Comparison of ENCODE assay signal across 33 cellular contexts in genomic region chr2:56803596-56803995, GRCh38.
"Had no signal": no experiment of that assay in that cellular context is flagged by ENCODE, and none has a peak within 500 bp of the region (broad histone marks: within the 10 kb centered on the region; RNA-seq: fewer than 3 reads in every experiment).

No MANE protein-coding gene starts in this region.

- H3K27me3 Mint-ChIP-seq: activated naive CD4-positive, alpha-beta T cell treated with anti-CD3 and anti-CD28 coated beads, Interleukin-2, amount 10 ng/mL, durations not matched to agents 7 days and 5 days; activated naive CD4-positive, alpha-beta T cell treated with anti-CD3 and anti-CD28 coated beads, Interleukin-2, amount 50 U/mL, for 24 hours; activated naive CD8-positive, alpha-beta T cell; activated naive CD8-positive, alpha-beta T cell treated with anti-CD3 and anti-CD28 coated beads for 36 hours; activated naive CD8-positive, alpha-beta T cell treated with anti-CD3 and anti-CD28 coated beads, Interleukin-2, amount 10 ng/mL, durations not matched to agents 7 days and 5 days; activated naive CD8-positive, alpha-beta T cell treated with anti-CD3 and anti-CD28 coated beads, Interleukin-2, amount 50 U/mL, for 24 hours; activated T-cell treated with anti-CD3 and anti-CD28 coated beads, Interleukin-2, amount 50 U/mL, for 24 hours; activated T-helper 17 cell treated with anti-CD3 and anti-CD28 coated beads, Interleukin-2, amount 50 U/mL, for 72 hours; central memory CD8-positive, alpha-beta T cell had no signal

- H3K27ac Mint-ChIP-seq: activated naive CD4-positive, alpha-beta T cell treated with anti-CD3 and anti-CD28 coated beads for 36 hours; activated naive CD4-positive, alpha-beta T cell treated with anti-CD3 and anti-CD28 coated beads, Interleukin-2, amount 10 ng/mL, durations not matched to agents 7 days and 5 days; activated naive CD4-positive, alpha-beta T cell treated with anti-CD3 and anti-CD28 coated beads, Interleukin-2, amount 50 U/mL, for 24 hours; activated naive CD4-positive, alpha-beta T cell treated with anti-CD3 and anti-CD28 coated beads, Interleukin-2, amount 50 U/mL, for 72 hours; activated naive CD8-positive, alpha-beta T cell; activated naive CD8-positive, alpha-beta T cell treated with anti-CD3 and anti-CD28 coated beads for 36 hours; activated naive CD8-positive, alpha-beta T cell treated with anti-CD3 and anti-CD28 coated beads, Interleukin-2, amount 10 ng/mL, durations not matched to agents 7 days and 5 days; activated naive CD8-positive, alpha-beta T cell treated with anti-CD3 and anti-CD28 coated beads, Interleukin-2, amount 50 U/mL, for 24 hours; activated T-cell treated with anti-CD3 and anti-CD28 coated beads, Interleukin-2, amount 50 U/mL, for 24 hours; activated T-cell treated with anti-CD3 and anti-CD28 coated beads, Interleukin-2, amount 50 U/mL, for 72 hours; activated T-helper 1 cell treated with anti-CD3 and anti-CD28 coated beads, Interleukin-12 subunit alpha, Interleukin-12 subunit beta, Interleukin-2, Interleukin-4 antibody, amounts not matched to agents 30 ng/mL and 10 ng/mL and 1 ng/mL, durations not matched to agents 14 hours and 24 hours and 36 hours; activated T-helper 17 cell treated with anti-CD3 and anti-CD28 coated beads, Interleukin-2, amount 50 U/mL, for 72 hours; activated T-helper 2 cell treated with anti-CD3 and anti-CD28 coated beads, Interferon-gamma antibody, Interleukin-2, Interleukin-4, amounts not matched to agents 10 μg/mL and 5 μg/mL and 100 μg/mL, durations not matched to agents 14 hours and 24 hours and 36 hours; brain had no signal

- H3K4me1 Mint-ChIP-seq: activated naive CD4-positive, alpha-beta T cell treated with anti-CD3 and anti-CD28 coated beads, Interleukin-2, amount 10 ng/mL, durations not matched to agents 7 days and 5 days; activated naive CD4-positive, alpha-beta T cell treated with anti-CD3 and anti-CD28 coated beads, Interleukin-2, amount 50 U/mL, for 24 hours; activated naive CD8-positive, alpha-beta T cell treated with anti-CD3 and anti-CD28 coated beads for 36 hours; activated naive CD8-positive, alpha-beta T cell treated with anti-CD3 and anti-CD28 coated beads, Interleukin-2, amount 10 ng/mL, durations not matched to agents 7 days and 5 days; activated naive CD8-positive, alpha-beta T cell treated with anti-CD3 and anti-CD28 coated beads, Interleukin-2, amount 50 U/mL, for 24 hours; activated T-helper 17 cell treated with anti-CD3 and anti-CD28 coated beads, Interleukin-2, amount 50 U/mL, for 72 hours; brain; central memory CD8-positive, alpha-beta T cell had no signal

- H3K9me3 Mint-ChIP-seq: activated naive CD4-positive, alpha-beta T cell treated with anti-CD3 and anti-CD28 coated beads, Interleukin-2, amount 50 U/mL, for 24 hours; brain had no signal

- ATAC-seq: activated naive CD4-positive, alpha-beta T cell treated with anti-CD3 and anti-CD28 coated beads, Interleukin-2, amount 50 U/mL, for 72 hours; activated naive CD8-positive, alpha-beta T cell treated with anti-CD3 and anti-CD28 coated beads, Interleukin-2, amount 50 U/mL, for 24 hours; activated T-cell treated with anti-CD3 and anti-CD28 coated beads, Interleukin-2, amount 50 U/mL, for 4 hours; activated T-cell treated with anti-CD3 and anti-CD28 coated beads, Interleukin-2, amount 50 U/mL, for 72 hours; activated T-helper 17 cell treated with anti-CD3 and anti-CD28 coated beads, Interleukin-2, amount 50 U/mL, for 72 hours; body of pancreas had no signal

- DNase-seq: activated effector memory CD4-positive, alpha-beta T cell treated with anti-CD3 and anti-CD28 coated beads, Interleukin-2, amount 50 U/mL, for 16 hours; activated effector memory CD4-positive, alpha-beta T cell treated with Interleukin-2 at 50 U/mL for 16 hours; activated gamma-delta T cell; activated gamma-delta T cell treated with Interleukin-2 at 50 U/mL for 16 hours; activated naive CD4-positive, alpha-beta T cell; activated naive CD4-positive, alpha-beta T cell treated with anti-CD3 and anti-CD28 coated beads for 36 hours; activated naive CD4-positive, alpha-beta T cell treated with anti-CD3 and anti-CD28 coated beads, Interleukin-2, amount 10 ng/mL, durations not matched to agents 7 days and 5 days; activated naive CD4-positive, alpha-beta T cell treated with Interleukin-2 at 50 U/mL for 16 hours; activated naive CD8-positive, alpha-beta T cell treated with anti-CD3 and anti-CD28 coated beads for 36 hours; activated naive CD8-positive, alpha-beta T cell treated with anti-CD3 and anti-CD28 coated beads, Interleukin-2, amount 10 ng/mL, durations not matched to agents 7 days and 5 days; activated naive CD8-positive, alpha-beta T cell treated with anti-CD3 and anti-CD28 coated beads, Interleukin-2, amount 50 U/mL, for 24 hours; activated T-cell treated with anti-CD3 and anti-CD28 coated beads for 4 hours; activated T-cell treated with anti-CD3 and anti-CD28 coated beads, Interleukin-2, amount 50 U/mL, for 1 hour; activated T-cell treated with anti-CD3 and anti-CD28 coated beads, Interleukin-2, amount 50 U/mL, for 24 hours; activated T-cell treated with anti-CD3 and anti-CD28 coated beads, Interleukin-2, amount 50 U/mL, for 4 hours; activated T-cell treated with anti-CD3 and anti-CD28 coated beads, Interleukin-2, amount 50 U/mL, for 48 hours; activated T-cell treated with anti-CD3 and anti-CD28 coated beads, Interleukin-2, amount 50 U/mL, for 72 hours; adrenal gland; amniotic stem cell; anterior cingulate cortex; aorta; body of pancreas; brain microvascular endothelial cell; central memory CD4-positive, alpha-beta T cell; cerebellar nuclear complex had no signal

- H3K36me3 Mint-ChIP-seq: activated naive CD4-positive, alpha-beta T cell treated with anti-CD3 and anti-CD28 coated beads, Interleukin-2, amount 10 ng/mL, durations not matched to agents 7 days and 5 days; activated naive CD4-positive, alpha-beta T cell treated with anti-CD3 and anti-CD28 coated beads, Interleukin-2, amount 50 U/mL, for 24 hours; activated naive CD4-positive, alpha-beta T cell treated with anti-CD3 and anti-CD28 coated beads, Interleukin-2, amount 50 U/mL, for 72 hours; activated naive CD8-positive, alpha-beta T cell; activated naive CD8-positive, alpha-beta T cell treated with anti-CD3 and anti-CD28 coated beads for 36 hours; activated naive CD8-positive, alpha-beta T cell treated with anti-CD3 and anti-CD28 coated beads, Interleukin-2, amount 10 ng/mL, durations not matched to agents 7 days and 5 days; brain had no signal

- H3K4me3 Mint-ChIP-seq: activated naive CD4-positive, alpha-beta T cell treated with anti-CD3 and anti-CD28 coated beads for 36 hours; activated naive CD4-positive, alpha-beta T cell treated with anti-CD3 and anti-CD28 coated beads, Interleukin-2, amount 10 ng/mL, durations not matched to agents 7 days and 5 days; activated naive CD4-positive, alpha-beta T cell treated with anti-CD3 and anti-CD28 coated beads, Interleukin-2, amount 50 U/mL, for 24 hours; activated naive CD8-positive, alpha-beta T cell; activated naive CD8-positive, alpha-beta T cell treated with anti-CD3 and anti-CD28 coated beads for 36 hours; activated naive CD8-positive, alpha-beta T cell treated with anti-CD3 and anti-CD28 coated beads, Interleukin-2, amount 10 ng/mL, durations not matched to agents 7 days and 5 days; activated naive CD8-positive, alpha-beta T cell treated with anti-CD3 and anti-CD28 coated beads, Interleukin-2, amount 50 U/mL, for 24 hours; activated T-cell treated with anti-CD3 and anti-CD28 coated beads, Interleukin-2, amount 50 U/mL, for 24 hours; activated T-cell treated with anti-CD3 and anti-CD28 coated beads, Interleukin-2, amount 50 U/mL, for 4 hours; activated T-cell treated with anti-CD3 and anti-CD28 coated beads, Interleukin-2, amount 50 U/mL, for 72 hours; activated T-helper 1 cell treated with anti-CD3 and anti-CD28 coated beads, Interleukin-12 subunit alpha, Interleukin-12 subunit beta, Interleukin-2, Interleukin-4 antibody, amounts not matched to agents 30 ng/mL and 10 ng/mL and 1 ng/mL, durations not matched to agents 14 hours and 24 hours and 36 hours; activated T-helper 17 cell treated with anti-CD3 and anti-CD28 coated beads, Interleukin-2, amount 50 U/mL, for 72 hours; brain; central memory CD8-positive, alpha-beta T cell had no signal
